Comparison of ENCODE assay signal across 10 cellular contexts in the genomic region with DNA sequence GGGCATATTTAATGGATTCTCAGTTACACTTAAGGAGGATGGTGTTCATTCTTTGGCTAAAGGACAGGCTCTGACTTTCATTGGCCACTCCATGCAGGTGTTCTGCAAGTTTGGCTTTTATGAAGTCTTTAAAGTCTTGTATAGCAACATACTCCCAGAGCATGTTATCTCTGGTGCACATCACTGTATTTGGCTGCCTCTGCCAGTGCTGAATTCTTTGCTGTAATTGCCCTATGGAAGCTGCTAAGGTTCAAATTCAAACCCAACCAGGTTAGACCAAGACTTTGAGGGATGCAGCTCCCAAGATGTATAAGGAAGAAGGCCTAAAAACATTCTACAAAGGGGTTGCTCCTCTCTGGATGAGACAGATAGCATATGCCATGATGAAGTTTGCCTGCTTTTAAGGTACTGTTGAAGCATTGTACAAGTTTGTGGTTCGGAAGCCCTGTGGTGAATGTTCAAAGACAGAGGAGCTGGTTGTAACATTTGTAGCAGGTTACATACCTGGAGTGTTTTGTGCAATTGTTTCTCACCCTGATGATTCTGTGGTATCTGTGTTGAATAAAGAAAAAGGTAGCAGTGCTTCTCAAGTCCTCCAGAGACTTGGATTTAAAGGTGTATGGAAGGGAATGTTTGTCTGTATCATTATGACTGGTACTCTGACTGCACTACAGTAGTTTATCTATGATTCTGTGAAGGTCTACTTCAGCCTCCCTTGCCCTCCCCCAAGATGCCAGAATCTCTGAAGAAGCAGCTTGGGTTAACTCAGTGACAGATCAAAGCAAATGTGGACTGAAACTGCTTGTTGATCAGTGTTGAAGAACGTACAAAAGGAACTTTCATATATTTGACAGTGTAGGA. TPM values are rescaled to one million over a fixed set of nuclear protein-coding genes. Genes with fewer than 3 reads are reported as not detected.
DNase-seq lines count a peak whose midpoint lies in the region; ATAC-seq and TF ChIP-seq lines count a peak whose summit lies in the region.
"Had no signal": no experiment of that assay in that cellular context is flagged by ENCODE, and none has a peak within 500 bp of the region (broad histone marks: within the 10 kb centered on the region; RNA-seq: fewer than 3 reads in every experiment).

No MANE protein-coding gene starts in this region.

- CTCF ChIA-PET in activated CD8-positive, alpha-beta T cell treated with anti-CD3 and anti-CD28 coated beads, Interleukin-2, amount 10 ng/mL, durations not matched to agents 7 days and 5 days (lab: Charles Lee): interaction anchor here (0.7 to 5.4 kb wide), 9 partner anchors 9 to 393 kb away, joined by 3 to 50 read pairs (median 4); a partner anchor contains a TSS

- H3K36me3 Mint-ChIP-seq in activated CD4-positive, alpha-beta T cell treated with anti-CD3 and anti-CD28 coated beads, Interleukin-2, amount 10 ng/mL, durations not matched to agents 24 days and 14 days (ENCODE audit: low read depth): peaks cover 9% of the 10 kb centered on the region
- H3K36me3 Mint-ChIP-seq in activated CD8-positive, alpha-beta T cell treated with anti-CD3 and anti-CD28 coated beads, Interleukin-2, amount 10 ng/mL, durations not matched to agents 7 days and 5 days (ENCODE audit: low read depth): peaks cover 23% of the 10 kb centered on the region
- H3K36me3 Mint-ChIP-seq in stimulated activated effector memory CD8-positive, alpha-beta T cell treated with anti-CD3 and anti-CD28 coated beads, Interleukin-12 subunit alpha, Interleukin-12 subunit beta, amount 100 ng/mL, for 72 hours: no peaks in the 10 kb centered on the region

- no peaks in the 10 kb centered on the region for H3K27me3 ChIP-seq in dorsolateral prefrontal cortex

- H3K27me3 Mint-ChIP-seq in activated CD4-positive, alpha-beta T cell treated with anti-CD3 and anti-CD28 coated beads, Interleukin-2, amount 10 ng/mL, durations not matched to agents 24 days and 14 days: no peaks in the 10 kb centered on the region
- H3K27me3 Mint-ChIP-seq in activated CD8-positive, alpha-beta T cell treated with anti-CD3 and anti-CD28 coated beads, Interleukin-2, amount 10 ng/mL, durations not matched to agents 7 days and 5 days (ENCODE audit: low read depth): no peaks in the 10 kb centered on the region

- POLR2A ChIA-PET in activated CD8-positive, alpha-beta T cell treated with anti-CD3 and anti-CD28 coated beads, Interleukin-2, amount 10 ng/mL, durations not matched to agents 7 days and 5 days (lab: Charles Lee): interaction anchor here (0.7 to 5.3 kb wide), 12 partner anchors 8 to 986 kb away, joined by 3 to 91 read pairs (median 3); a partner anchor contains a TSS

- DNase-seq in activated CD4-positive, alpha-beta T cell treated with anti-CD3 and anti-CD28 coated beads, Interleukin-2, amount 10 ng/mL, durations not matched to agents 24 days and 14 days: peak; percentile 84
- DNase-seq in activated CD4-positive, alpha-beta T cell treated with anti-CD3 and anti-CD28 coated beads, Interleukin-2, amount 50 U/mL, for 4 hours: no peak
- DNase-seq in activated CD8-positive, alpha-beta T cell treated with anti-CD3 and anti-CD28 coated beads, Interleukin-2, amount 10 ng/mL, durations not matched to agents 7 days and 5 days: peak; percentile 59
- no peak for DNase-seq in stimulated activated effector memory CD8-positive, alpha-beta T cell treated with anti-CD3 and anti-CD28 coated beads, Interleukin-12 subunit alpha, Interleukin-12 subunit beta, amount 100 ng/mL, for 72 hours (ENCODE audit: low spot score in 2 of 2)
- DNase-seq in Ammon's horn (ENCODE audit: low spot score) (no peak), dorsolateral prefrontal cortex (no peak), NCI-H146 (lab: John Stamatoyannopoulos, UW) (no peak)
- DNase-seq: GOT3, NCI-H510A treated with DMSO at 0.1 percent for 48 hours had no signal

- no peaks in the 10 kb centered on the region for H3K9me3 Mint-ChIP-seq in activated CD4-positive, alpha-beta T cell treated with anti-CD3 and anti-CD28 coated beads, Interleukin-2, amount 10 ng/mL, durations not matched to agents 24 days and 14 days
- no peaks in the 10 kb centered on the region for H3K9me3 Mint-ChIP-seq in activated CD8-positive, alpha-beta T cell treated with anti-CD3 and anti-CD28 coated beads, Interleukin-2, amount 10 ng/mL, durations not matched to agents 7 days and 5 days (ENCODE audit: insufficient read depth)
- H3K9me3 Mint-ChIP-seq in stimulated activated effector memory CD8-positive, alpha-beta T cell treated with anti-CD3 and anti-CD28 coated beads, Interleukin-12 subunit alpha, Interleukin-12 subunit beta, amount 100 ng/mL, for 72 hours: no peaks in the 10 kb centered on the region

- no peak overlapping the region for H3K4me3 ChIP-seq in dorsolateral prefrontal cortex

- intact Hi-C loops in activated CD4-positive, alpha-beta T cell treated with anti-CD3 and anti-CD28 coated beads, Interleukin-2, amount 10 ng/mL, durations not matched to agents 24 days and 14 days (cut with micrococcal nuclease): loop anchor here (1.0 to 5.0 kb wide), 4 partner anchors 8 to 189 kb away; no protein-coding TSS in a partner anchor
- intact Hi-C loops in dorsolateral prefrontal cortex (cut with DNase I): no loop called here

- TF ChIP-seq CTCF in dorsolateral prefrontal cortex (IDR thresholded peaks at IDR 0.05 in 54 of 56, conservative IDR thresholded peaks at IDR 0.05 in 2 of 56; ENCODE audit: low read depth in 1 of 56, partially characterized antibody in 56 of 56): no peak

- H3K27ac ChIP-seq in dorsolateral prefrontal cortex: no peak overlapping the region

- peak overlapping the region; percentile 76 for H3K27ac Mint-ChIP-seq in activated CD4-positive, alpha-beta T cell treated with anti-CD3 and anti-CD28 coated beads, Interleukin-2, amount 10 ng/mL, durations not matched to agents 24 days and 14 days
- H3K27ac Mint-ChIP-seq in activated CD8-positive, alpha-beta T cell treated with anti-CD3 and anti-CD28 coated beads, Interleukin-2, amount 10 ng/mL, durations not matched to agents 7 days and 5 days: peak overlapping the region; percentile 88
- H3K27ac Mint-ChIP-seq in stimulated activated effector memory CD8-positive, alpha-beta T cell treated with anti-CD3 and anti-CD28 coated beads, Interleukin-12 subunit alpha, Interleukin-12 subunit beta, amount 100 ng/mL, for 72 hours: peak overlapping the region; percentile 76

- H3K4me1 Mint-ChIP-seq in activated CD4-positive, alpha-beta T cell treated with anti-CD3 and anti-CD28 coated beads, Interleukin-2, amount 10 ng/mL, durations not matched to agents 24 days and 14 days: peaks cover 49% of the 10 kb centered on the region
- H3K4me1 Mint-ChIP-seq in activated CD8-positive, alpha-beta T cell treated with anti-CD3 and anti-CD28 coated beads, Interleukin-2, amount 10 ng/mL, durations not matched to agents 7 days and 5 days (ENCODE audit: low read depth): peaks cover 54% of the 10 kb centered on the region
- H3K4me1 Mint-ChIP-seq in stimulated activated effector memory CD8-positive, alpha-beta T cell treated with anti-CD3 and anti-CD28 coated beads, Interleukin-12 subunit alpha, Interleukin-12 subunit beta, amount 100 ng/mL, for 72 hours: peaks cover 66% of the 10 kb centered on the region

- peak overlapping the region; percentile 86 for H3K4me3 Mint-ChIP-seq in activated CD4-positive, alpha-beta T cell treated with anti-CD3 and anti-CD28 coated beads, Interleukin-2, amount 10 ng/mL, durations not matched to agents 24 days and 14 days
- H3K4me3 Mint-ChIP-seq in activated CD8-positive, alpha-beta T cell treated with anti-CD3 and anti-CD28 coated beads, Interleukin-2, amount 10 ng/mL, durations not matched to agents 7 days and 5 days: peak overlapping the region; percentile 79
- peak overlapping the region; percentile 77 for H3K4me3 Mint-ChIP-seq in stimulated activated effector memory CD8-positive, alpha-beta T cell treated with anti-CD3 and anti-CD28 coated beads, Interleukin-12 subunit alpha, Interleukin-12 subunit beta, amount 100 ng/mL, for 72 hours

- ATAC-seq in HG03139 (IDR thresholded peaks at IDR 0.05; ENCODE audit: unreplicated experiment): peak; percentile 52
- ATAC-seq in activated CD8-positive, alpha-beta T cell treated with anti-CD3 and anti-CD28 coated beads, Interleukin-2, amount 10 ng/mL, durations not matched to agents 7 days and 5 days: peak; percentile 79
- ATAC-seq in stimulated activated effector memory CD8-positive, alpha-beta T cell treated with anti-CD3 and anti-CD28 coated beads, Interleukin-12 subunit alpha, Interleukin-12 subunit beta, amount 100 ng/mL, for 72 hours: peak; percentile 68

RNA-seq across cellular contexts. Expression of a gene that starts 19.4 kb away (rescaled TPM):
- 9.7 and 11.1 TPM in 2 replicates for total RNA-seq in activated CD4-positive, alpha-beta T cell treated with anti-CD3 and anti-CD28 coated beads, Interleukin-2, amount 10 ng/mL, durations not matched to agents 24 days and 14 days
- total RNA-seq in activated CD8-positive, alpha-beta T cell treated with anti-CD3 and anti-CD28 coated beads, Interleukin-2, amount 10 ng/mL, durations not matched to agents 7 days and 5 days: 10 to 100 TPM; 12.7 to 13.1 TPM
- 10 to 100 TPM; 13.7 to 34.8 (median 21.9) TPM for total RNA-seq in dorsolateral prefrontal cortex

RNA-seq across cellular contexts. Expression of a gene that starts 19.7 kb away (rescaled TPM):
- total RNA-seq in activated CD4-positive, alpha-beta T cell treated with anti-CD3 and anti-CD28 coated beads, Interleukin-2, amount 10 ng/mL, durations not matched to agents 24 days and 14 days: 56.6 and 60.9 TPM in 2 replicates
- 100 to 1,000 TPM; 134 to 145 TPM for total RNA-seq in activated CD8-positive, alpha-beta T cell treated with anti-CD3 and anti-CD28 coated beads, Interleukin-2, amount 10 ng/mL, durations not matched to agents 7 days and 5 days
- total RNA-seq in dorsolateral prefrontal cortex: 10 to 100 TPM; 31.1 to 63.4 (median 46.7) TPM

Comparison
In these comparisons a context has a peak if more than half of its experiments do, and no peak if none do; other contexts are left out.
1. DNase-seq: peak in activated CD4-positive, alpha-beta T cell treated with anti-CD3 and anti-CD28 coated beads, Interleukin-2, amount 10 ng/mL, durations not matched to agents 24 days and 14 days (single experiment) and activated CD8-positive, alpha-beta T cell treated with anti-CD3 and anti-CD28 coated beads, Interleukin-2, amount 10 ng/mL, durations not matched to agents 7 days and 5 days (single experiment); none in activated CD4-positive, alpha-beta T cell treated with anti-CD3 and anti-CD28 coated beads, Interleukin-2, amount 50 U/mL, for 4 hours (0 of 2), stimulated activated effector memory CD8-positive, alpha-beta T cell treated with anti-CD3 and anti-CD28 coated beads, Interleukin-12 subunit alpha, Interleukin-12 subunit beta, amount 100 ng/mL, for 72 hours (0 of 2), Ammon's horn (single experiment), dorsolateral prefrontal cortex (0 of 10) and NCI-H146 (single experiment).
2. Peak in every context shown above with its lines, with median percentiles within 50 percentile points of each other: H3K27ac Mint-ChIP-seq, H3K4me3 Mint-ChIP-seq and ATAC-seq.